ENCODE assay signal across 8 cellular contexts in genomic region chr2:137467246-137467862, GRCh38.
DNase-seq lines count a peak whose midpoint lies in the region; ATAC-seq and FAIRE-seq lines count a peak whose summit lies in the region.

No MANE protein-coding gene starts in this region.

- no peaks in the 10 kb centered on the region for H3K36me3 Mint-ChIP-seq in activated naive CD8-positive, alpha-beta T cell treated with anti-CD3 and anti-CD28 coated beads, Interleukin-2, amount 50 U/mL, for 24 hours (ENCODE audit: low read depth)

- H3K27ac Mint-ChIP-seq in activated naive CD8-positive, alpha-beta T cell treated with anti-CD3 and anti-CD28 coated beads, Interleukin-2, amount 50 U/mL, for 24 hours, result no peak overlapping the region

- no peak overlapping the region for H3K4me3 Mint-ChIP-seq in activated naive CD8-positive, alpha-beta T cell treated with anti-CD3 and anti-CD28 coated beads, Interleukin-2, amount 50 U/mL, for 24 hours

- ATAC-seq in HG02798 (IDR thresholded peaks at IDR 0.05; ENCODE audit: poor library complexity, unreplicated experiment), result peak; percentile 89
- ATAC-seq in activated naive CD8-positive, alpha-beta T cell treated with anti-CD3 and anti-CD28 coated beads, Interleukin-2, amount 50 U/mL, for 24 hours, result no peak
- no peak for ATAC-seq in HG03439 (IDR thresholded peaks at IDR 0.05; ENCODE audit: unreplicated experiment)

- no peaks in the 10 kb centered on the region for H3K9me3 Mint-ChIP-seq in activated naive CD8-positive, alpha-beta T cell treated with anti-CD3 and anti-CD28 coated beads, Interleukin-2, amount 50 U/mL, for 24 hours

- H3K4me1 Mint-ChIP-seq in activated naive CD8-positive, alpha-beta T cell treated with anti-CD3 and anti-CD28 coated beads, Interleukin-2, amount 50 U/mL, for 24 hours, result no peaks in the 10 kb centered on the region

- H3K27me3 Mint-ChIP-seq in activated naive CD8-positive, alpha-beta T cell treated with anti-CD3 and anti-CD28 coated beads, Interleukin-2, amount 50 U/mL, for 24 hours, result no peaks in the 10 kb centered on the region

- peak; percentile 80 for FAIRE-seq in GM18507 (lab: Jason Lieb, UNC)

- DNase-seq in AML-193 (lab: John Stamatoyannopoulos, UW) (peak; percentile 18 to 26), GM18507 (ENCODE audit: extremely low spot score, insufficient read length, low read depth) (no peak), NCI-H1048 (lab: John Stamatoyannopoulos, UW) (peak; percentile 0), kidney tubule cell (ENCODE audit: low spot score) (peak; percentile 49), epidermal melanocyte (ENCODE audit: insufficient read length, low spot score) (no peak)
- peak; percentile 5 for DNase-seq in activated naive CD8-positive, alpha-beta T cell treated with anti-CD3 and anti-CD28 coated beads, Interleukin-2, amount 50 U/mL, for 24 hours

Comparison
In these comparisons a context has a peak if more than half of its experiments do, and no peak if none do; other contexts are left out.
1. DNase-seq: peak in AML-193 (2 of 2), NCI-H1048 (single experiment), activated naive CD8-positive, alpha-beta T cell treated with anti-CD3 and anti-CD28 coated beads, Interleukin-2, amount 50 U/mL, for 24 hours (single experiment) and kidney tubule cell (single experiment); none in GM18507 (single experiment) and epidermal melanocyte (single experiment).